8 cellular contexts compared by ENCODE assay signal in genomic region chrX:72238721-72239475, GRCh38. TPM values are rescaled to one million over a fixed set of nuclear protein-coding genes. Genes with fewer than 3 reads are reported as not detected.
DNase-seq lines count a peak whose midpoint lies in the region; ATAC-seq, FAIRE-seq and TF ChIP-seq lines count a peak whose summit lies in the region.

Gene ERCC6L, minus strand, starts transcription at chrX:72239027. Its CDS starts 116 bp downstream, at chrX:72238911.

- H3K27me3 ChIP-seq in pancreas (no peaks in the 10 kb centered on the region), tibial artery (no peaks in the 10 kb centered on the region)

- POLR2A ChIA-PET in HEK293T (lab: Yijun Ruan, JAX), result interaction anchor here (0.6 to 1.7 kb wide), 24 partner anchors 9 to 301 kb away, joined by 3 to 24 read pairs (median 4); partner anchors contain the start of genes PIN4, RPS4X and RTL5

- H3K9me3 ChIP-seq in pancreas (no peaks in the 10 kb centered on the region), tibial artery (no peaks in the 10 kb centered on the region)

- peak within 1 kb of the TSS in 1 of 4 donors; percentile 32 for H3K4me3 ChIP-seq in pancreas
- H3K4me3 ChIP-seq in tibial artery, result peak within 1 kb of the TSS; percentile 36 to 43

- no peak within 1 kb of the TSS for H3K27ac Mint-ChIP-seq in activated naive CD8-positive, alpha-beta T cell

- WGBS in pancreas, 2 donors, result 1 to 28% methylated on average over 59 of the region's 59 CpGs

- H3K36me3 Mint-ChIP-seq in activated naive CD8-positive, alpha-beta T cell, result no peaks in the 10 kb centered on the region

- DNase-seq in GM04504 (ENCODE audit: low read depth) (peak; percentile 60), HEK293T (ENCODE audit: extremely low spot score) (peak; percentile 94), MV-4-11 (lab: John Stamatoyannopoulos, UW) (peak; percentile 67), SKM-1 treated with dmso at 0.1 percent for 144 hours (lab: John Stamatoyannopoulos, UW; ENCODE audit: unreplicated experiment) (peak; percentile 68), head of caudate nucleus (peak; percentile 69 to 93 (median 87)), pancreas (peak; percentile 82 to 95 (median 90)), tibial artery (peak; percentile 82 to 91)

- ATAC-seq in pancreas, result peak; percentile 99 to 100 (median 100)

- peaks cover 2% of the 10 kb centered on the region for H3K4me1 Mint-ChIP-seq in activated naive CD8-positive, alpha-beta T cell (ENCODE audit: low read depth)

- no peaks in the 10 kb centered on the region for H3K27me3 Mint-ChIP-seq in activated naive CD8-positive, alpha-beta T cell

- H3K4me3 Mint-ChIP-seq in activated naive CD8-positive, alpha-beta T cell, result peak within 1 kb of the TSS; percentile 80

- CTCF ChIA-PET in HEK293T (lab: Yijun Ruan, JAX), result no interaction called here

- FAIRE-seq in pancreas (lab: Jason Lieb, UNC), result no peak

- H3K27ac ChIP-seq in pancreas (no peak within 1 kb of the TSS), tibial artery (peak within 1 kb of the TSS in 1 of 2 donors; percentile 57)

- intact Hi-C loops in head of caudate nucleus (cut with DNase I) (no loop called here), pancreas (cut with DNase I) (no loop called here), tibial artery (cut with DNase I; ENCODE audit: low total_unique reads) (loop anchor here (10.0 kb wide), 1 partner anchor 1136 kb away; no protein-coding TSS in a partner anchor)

- no peaks in the 10 kb centered on the region for H3K9me3 Mint-ChIP-seq in activated naive CD8-positive, alpha-beta T cell (ENCODE audit: low read depth)

- H3K36me3 ChIP-seq in pancreas (no peaks in the 10 kb centered on the region), tibial artery (no peaks in the 10 kb centered on the region)

- TF ChIP-seq CTCF in pancreas (IDR thresholded peaks at IDR 0.05) (no peak), tibial artery (IDR thresholded peaks at IDR 0.05) (no peak)

- H3K4me1 ChIP-seq in pancreas (no peaks in the 10 kb centered on the region), tibial artery (peaks cover 0 to 4% (median 2%) of the 10 kb centered on the region in 4 donors)

TF ChIP-seq in HEK293T, 16 proteins besides CTCF, POLR2A, EP300 and RAD21:
- TF ChIP-seq TARDBP (IDR thresholded peaks at IDR 0.05), result no peak
- TF ChIP-seq ARNT (IDR thresholded peaks at IDR 0.05), result no peak
- no peak for TF ChIP-seq BHLHE40 (IDR thresholded peaks at IDR 0.05; ENCODE audit: borderline replicate concordance)
- TF ChIP-seq ELF4 (IDR thresholded peaks at IDR 0.05), result peak; percentile 54; the same call in 1 of the 2 replicates
- TF ChIP-seq SP1 (IDR thresholded peaks at IDR 0.05), result no peak
- no peak for TF ChIP-seq FOXK2 (IDR thresholded peaks at IDR 0.05)
- TF ChIP-seq SUZ12 (IDR thresholded peaks at IDR 0.05), result no peak
- no peak for TF ChIP-seq HDGF (IDR thresholded peaks at IDR 0.05; ENCODE audit: borderline replicate concordance)
- TF ChIP-seq LEF1 (IDR thresholded peaks at IDR 0.05; ENCODE audit: borderline replicate concordance), result no peak
- TF ChIP-seq ZNF384 (IDR thresholded peaks at IDR 0.05), result no peak
- no peak for TF ChIP-seq FOXA1 (IDR thresholded peaks at IDR 0.05)
- peak; percentile 96 for TF ChIP-seq L3MBTL2 (conservative IDR thresholded peaks at IDR 0.05)
- TF ChIP-seq PKNOX1 (IDR thresholded peaks at IDR 0.05), result no peak

RNA-seq across cellular contexts. Expression of gene ERCC6L, which starts in this region (rescaled TPM):
- total RNA-seq in pancreas, result under 1 TPM in 4 of 6 donors, not detected in 2; 0.06 to 0.13 (median 0.11) TPM
- polyA plus RNA-seq in pancreas, result under 1 TPM in 1 of 2 donors, not detected in 1; 0.04 TPM

Comparison
In these comparisons a context has a peak if more than half of its experiments do, and no peak if none do; other contexts are left out.
1. Peak in DNase-seq and ATAC-seq in pancreas; RNA of the gene not detected or under 1 TPM.